ENCODE assay signal across 16 cellular contexts in the genomic region with DNA sequence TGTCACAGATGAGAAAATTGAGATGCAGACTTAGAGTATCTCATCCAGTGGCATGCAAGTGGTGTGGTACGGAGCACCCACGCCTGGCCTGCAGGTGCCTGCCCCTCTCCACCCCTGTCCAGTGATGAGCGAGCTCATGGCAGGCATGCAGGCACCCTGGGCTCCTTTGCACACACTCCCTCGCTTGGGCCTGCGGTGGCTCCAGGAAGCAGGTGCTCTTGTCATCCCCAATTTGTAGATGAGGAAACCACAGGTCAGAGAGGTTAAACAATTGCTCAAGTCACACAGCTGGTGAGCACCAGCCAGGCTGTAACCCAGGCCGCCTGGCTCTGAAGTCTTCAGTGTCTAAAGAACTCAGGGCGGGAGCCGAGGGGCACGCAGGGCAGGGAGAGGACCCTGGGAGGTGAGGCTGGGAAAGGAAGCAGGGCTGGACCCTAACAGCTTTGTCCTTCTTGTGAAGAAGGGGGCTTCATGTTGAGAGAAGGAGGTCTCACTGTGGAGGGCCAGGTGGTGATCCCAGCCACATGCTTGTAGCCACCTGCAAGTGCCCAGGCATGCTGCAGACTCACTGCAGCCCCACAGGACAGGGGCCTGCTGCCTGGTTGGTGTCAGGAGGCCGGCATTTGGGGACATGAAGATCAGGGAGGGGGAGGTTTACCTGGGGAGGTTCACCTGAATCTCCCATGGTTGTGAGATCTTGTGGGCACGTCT.
"Had no signal": no experiment of that assay in that cellular context is flagged by ENCODE, and none has a peak within 500 bp of the region (broad histone marks: within the 10 kb centered on the region; RNA-seq: fewer than 3 reads in every experiment).

No MANE protein-coding gene starts in this region.

- H3K27ac Mint-ChIP-seq: activated naive CD4-positive, alpha-beta T cell treated with anti-CD3 and anti-CD28 coated beads, Interleukin-2, amount 50 U/mL, for 72 hours; activated T-helper 1 cell treated with anti-CD3 and anti-CD28 coated beads, Interleukin-12 subunit alpha, Interleukin-12 subunit beta, Interleukin-2, Interleukin-4 antibody, amounts not matched to agents 30 ng/mL and 10 ng/mL and 1 ng/mL, durations not matched to agents 14 hours and 24 hours and 36 hours; dendritic cell treated with granulocyte-macrophage colony-stimulating factor and Interleukin-4, amounts not matched to agents 40 ng/mL and 50 ng/mL, for 4 days; stimulated activated naive B cell treated with anti-CD40 and anti-IgM and Interleukin-4, amounts not matched to agents 10 μg/mL and 1 μg/mL and 100 μg/mL, for 72 hours; T-helper 2 cell treated with Interferon-gamma antibody and Interleukin-4, amounts not matched to agents 5 μg/mL and 100 μg/mL, for 36 hours had no signal

- H3K4me3 ChIP-seq: cardiac muscle cell, esophagus muscularis mucosa, spleen, thoracic aorta, upper lobe of left lung had no signal

- H3K27ac ChIP-seq: cardiac muscle cell, esophagus muscularis mucosa, thoracic aorta, upper lobe of left lung had no signal

- ATAC-seq: activated naive CD4-positive, alpha-beta T cell treated with anti-CD3 and anti-CD28 coated beads, Interleukin-2, amount 50 U/mL, for 72 hours; naive thymus-derived CD8-positive, alpha-beta T cell; stimulated activated naive B cell treated with anti-CD40 and anti-IgM and Interleukin-4, amounts not matched to agents 10 μg/mL and 1 μg/mL and 100 μg/mL, for 72 hours had no signal

- H3K27me3 Mint-ChIP-seq: naive thymus-derived CD8-positive, alpha-beta T cell; stimulated activated naive B cell treated with anti-CD40 and anti-IgM and Interleukin-4, amounts not matched to agents 10 μg/mL and 1 μg/mL and 100 μg/mL, for 72 hours had no signal

- H3K36me3 Mint-ChIP-seq: activated naive CD4-positive, alpha-beta T cell treated with anti-CD3 and anti-CD28 coated beads, Interleukin-2, amount 50 U/mL, for 72 hours; naive thymus-derived CD8-positive, alpha-beta T cell had no signal

- H3K27me3 ChIP-seq: esophagus muscularis mucosa, spleen, upper lobe of left lung had no signal

- DNase-seq: activated CD4-positive, alpha-beta T cell treated with anti-CD3 and anti-CD28 coated beads, Interleukin-2, amount 50 U/mL, for 4 hours; activated gamma-delta T cell treated with Interleukin-2 at 50 U/mL for 16 hours; amygdala; effector memory CD4-positive, alpha-beta T cell; mesendoderm; naive thymus-derived CD8-positive, alpha-beta T cell; spleen; stimulated activated naive B cell treated with anti-CD40 and anti-IgM and Interleukin-4, amounts not matched to agents 10 μg/mL and 1 μg/mL and 100 μg/mL, for 72 hours; upper lobe of left lung had no signal

- H3K4me3 Mint-ChIP-seq: activated T-helper 1 cell treated with anti-CD3 and anti-CD28 coated beads, Interleukin-12 subunit alpha, Interleukin-12 subunit beta, Interleukin-2, Interleukin-4 antibody, amounts not matched to agents 30 ng/mL and 10 ng/mL and 1 ng/mL, durations not matched to agents 14 hours and 24 hours and 36 hours; dendritic cell treated with granulocyte-macrophage colony-stimulating factor and Interleukin-4, amounts not matched to agents 40 ng/mL and 50 ng/mL, for 4 days; naive thymus-derived CD8-positive, alpha-beta T cell; stimulated activated naive B cell treated with anti-CD40 and anti-IgM and Interleukin-4, amounts not matched to agents 10 μg/mL and 1 μg/mL and 100 μg/mL, for 72 hours; T-helper 2 cell treated with Interferon-gamma antibody and Interleukin-4, amounts not matched to agents 5 μg/mL and 100 μg/mL, for 36 hours had no signal

- H3K9me3 Mint-ChIP-seq: activated T-helper 1 cell treated with anti-CD3 and anti-CD28 coated beads, Interleukin-12 subunit alpha, Interleukin-12 subunit beta, Interleukin-2, Interleukin-4 antibody, amounts not matched to agents 30 ng/mL and 10 ng/mL and 1 ng/mL, durations not matched to agents 14 hours and 24 hours and 36 hours; dendritic cell treated with granulocyte-macrophage colony-stimulating factor and Interleukin-4, amounts not matched to agents 40 ng/mL and 50 ng/mL, for 4 days; T-helper 2 cell treated with Interferon-gamma antibody and Interleukin-4, amounts not matched to agents 5 μg/mL and 100 μg/mL, for 36 hours had no signal

- H3K9me3 ChIP-seq: esophagus muscularis mucosa, thoracic aorta, upper lobe of left lung had no signal

- H3K36me3 ChIP-seq: cardiac muscle cell, esophagus muscularis mucosa, spleen, thoracic aorta, upper lobe of left lung had no signal
